Comparison of ENCODE assay signal across 15 cellular contexts in genomic region chr16:81669473-81670350, GRCh38.
DNase-seq lines count a peak whose midpoint lies in the region; ATAC-seq, FAIRE-seq and TF ChIP-seq lines count a peak whose summit lies in the region.
"Had no signal": no experiment of that assay in that cellular context is flagged by ENCODE, and none has a peak within 500 bp of the region (broad histone marks: within the 10 kb centered on the region; RNA-seq: fewer than 3 reads in every experiment).

No MANE protein-coding gene starts in this region.

- H4K20me1 ChIP-seq in mammary epithelial cell (ENCODE audit: insufficient read depth, low read length), result no peaks in the 10 kb centered on the region

- CTCF ChIA-PET in mammary epithelial cell (lab: Charles Lee; ENCODE audit: low non-redundant PET), result no interaction called here

- peak; percentile 37 for FAIRE-seq in urothelium cell line (lab: Jason Lieb, UNC)
- FAIRE-seq: D721Med had no signal

- peaks cover 14% of the 10 kb centered on the region for H3K36me3 ChIP-seq in mammary epithelial cell (ENCODE audit: insufficient read depth, low read length)

- H3K9ac ChIP-seq in mammary epithelial cell (ENCODE audit: insufficient read depth, low read length), result no peak overlapping the region

- peak overlapping the region; percentile 41 for H3K27ac Mint-ChIP-seq in activated naive CD8-positive, alpha-beta T cell
- H3K27ac Mint-ChIP-seq in activated naive CD8-positive, alpha-beta T cell treated with anti-CD3 and anti-CD28 coated beads, Interleukin-2, amount 50 U/mL, for 24 hours, result no peak overlapping the region
- peak overlapping the region; percentile 92 for H3K27ac Mint-ChIP-seq in central memory CD8-positive, alpha-beta T cell (ENCODE audit: low read depth)

- H3K4me3 ChIP-seq in mammary epithelial cell (replicated peaks in 1 of 3; ENCODE audit: insufficient read depth in 1 of 3, low read depth in 2 of 3, low read length in 3 of 3), result no peak overlapping the region
- H3K4me3 ChIP-seq: testis had no signal

- no peaks in the 10 kb centered on the region for H3K9me3 Mint-ChIP-seq in activated naive CD8-positive, alpha-beta T cell (ENCODE audit: low read depth)
- H3K9me3 Mint-ChIP-seq in activated naive CD8-positive, alpha-beta T cell treated with anti-CD3 and anti-CD28 coated beads, Interleukin-2, amount 50 U/mL, for 24 hours, result no peaks in the 10 kb centered on the region
- peaks cover 5% of the 10 kb centered on the region for H3K9me3 Mint-ChIP-seq in central memory CD8-positive, alpha-beta T cell
- H3K9me3 Mint-ChIP-seq: dendritic cell treated with granulocyte-macrophage colony-stimulating factor and Interleukin-4, amounts not matched to agents 40 ng/mL and 50 ng/mL, for 4 days had no signal

- H3K4me3 Mint-ChIP-seq in activated naive CD8-positive, alpha-beta T cell, result no peak overlapping the region
- H3K4me3 Mint-ChIP-seq in activated naive CD8-positive, alpha-beta T cell treated with anti-CD3 and anti-CD28 coated beads, Interleukin-2, amount 50 U/mL, for 24 hours, result no peak overlapping the region
- no peak overlapping the region for H3K4me3 Mint-ChIP-seq in central memory CD8-positive, alpha-beta T cell
- H3K4me3 Mint-ChIP-seq: dendritic cell treated with granulocyte-macrophage colony-stimulating factor and Interleukin-4, amounts not matched to agents 40 ng/mL and 50 ng/mL, for 4 days had no signal

- peaks cover 1% of the 10 kb centered on the region for H3K4me1 Mint-ChIP-seq in activated naive CD8-positive, alpha-beta T cell (ENCODE audit: low read depth)
- no peaks in the 10 kb centered on the region for H3K4me1 Mint-ChIP-seq in activated naive CD8-positive, alpha-beta T cell treated with anti-CD3 and anti-CD28 coated beads, Interleukin-2, amount 50 U/mL, for 24 hours
- no peaks in the 10 kb centered on the region for H3K4me1 Mint-ChIP-seq in central memory CD8-positive, alpha-beta T cell

- no peak overlapping the region for H2AFZ ChIP-seq in mammary epithelial cell (ENCODE audit: low read depth, low read length)

- H3K4me1 ChIP-seq in mammary epithelial cell (ENCODE audit: insufficient read depth, low read length), result no peaks in the 10 kb centered on the region

- no peaks in the 10 kb centered on the region for H3K9me3 ChIP-seq in mammary epithelial cell (replicated peaks; ENCODE audit: insufficient read depth, low read length)
- H3K9me3 ChIP-seq: testis had no signal

- BruUV-seq in mammary epithelial cell (replicated peaks; lab: Mats Ljungman, UMichigan), result no TSS peak

- TF ChIP-seq CTCF in mammary epithelial cell (conservative IDR thresholded peaks at IDR 0.05 in 1 of 2, IDR thresholded peaks at IDR 0.05 in 1 of 2; ENCODE audit: extremely low read depth in 1 of 2, insufficient read depth in 1 of 2, low read depth in 1 of 2, low read length in 2 of 2), result no peak

- peaks cover 4% of the 10 kb centered on the region for H3K36me3 Mint-ChIP-seq in activated naive CD8-positive, alpha-beta T cell
- H3K36me3 Mint-ChIP-seq in activated naive CD8-positive, alpha-beta T cell treated with anti-CD3 and anti-CD28 coated beads, Interleukin-2, amount 50 U/mL, for 24 hours (ENCODE audit: low read depth), result peaks cover 22% of the 10 kb centered on the region
- peaks cover 20% of the 10 kb centered on the region for H3K36me3 Mint-ChIP-seq in central memory CD8-positive, alpha-beta T cell (ENCODE audit: insufficient read depth)

- WGBS in mammary epithelial cell (ENCODE audit: low coverage, missing lambda C conversion rate), result over 99% methylated on average over 18 of the region's 23 CpGs

- no peak for DNase-seq in activated naive CD8-positive, alpha-beta T cell treated with anti-CD3 and anti-CD28 coated beads, Interleukin-2, amount 50 U/mL, for 24 hours
- peak; percentile 71 for DNase-seq in NCI-H2107 (lab: John Stamatoyannopoulos, UW)
- no peak for DNase-seq in central memory CD8-positive, alpha-beta T cell (ENCODE audit: low spot score in 2 of 2)
- no peak for DNase-seq in urothelium cell line (ENCODE audit: low spot score)
- DNase-seq in superior temporal gyrus (ENCODE audit: extremely low spot score), result no peak
- DNase-seq in mammary epithelial cell, result no peak
- DNase-seq: activated naive CD4-positive, alpha-beta T cell treated with Interleukin-2 at 50 U/mL for 16 hours; MM.1S; stimulated activated CD4-positive, alpha-beta T cell treated with anti-CD3 and anti-CD28 coated beads, Interleukin-2, amount 100 ng/mL, for 48 hours; testis had no signal

- ATAC-seq in activated naive CD8-positive, alpha-beta T cell treated with anti-CD3 and anti-CD28 coated beads, Interleukin-2, amount 50 U/mL, for 24 hours, result no peak
- no peak for ATAC-seq in central memory CD8-positive, alpha-beta T cell (replicated peaks; ENCODE audit: extremely low read depth, poor library complexity, severe bottlenecking)
- ATAC-seq: left lobe of liver had no signal

- H3K79me2 ChIP-seq in mammary epithelial cell (ENCODE audit: insufficient read depth, low read length), result no peaks in the 10 kb centered on the region

- in situ Hi-C loops in mammary epithelial cell (cut with MboI; ENCODE audit: low sequenced_read_pairs in 2 of 2), result no loop called here

- H3K4me2 ChIP-seq in mammary epithelial cell (ENCODE audit: insufficient read depth, low read depth, low read length), result no peak overlapping the region

- no peaks in the 10 kb centered on the region for H3K27me3 Mint-ChIP-seq in activated naive CD8-positive, alpha-beta T cell
- H3K27me3 Mint-ChIP-seq in activated naive CD8-positive, alpha-beta T cell treated with anti-CD3 and anti-CD28 coated beads, Interleukin-2, amount 50 U/mL, for 24 hours, result no peaks in the 10 kb centered on the region
- no peaks in the 10 kb centered on the region for H3K27me3 Mint-ChIP-seq in central memory CD8-positive, alpha-beta T cell
- H3K27me3 Mint-ChIP-seq: dendritic cell treated with granulocyte-macrophage colony-stimulating factor and Interleukin-4, amounts not matched to agents 40 ng/mL and 50 ng/mL, for 4 days had no signal

- intact Hi-C loops in mammary epithelial cell (cut with micrococcal nuclease), result no loop called here

- no peak overlapping the region for H3K27ac ChIP-seq in mammary epithelial cell (ENCODE audit: insufficient read depth, low read depth, low read length)
- H3K27ac ChIP-seq: RWPE1, testis had no signal

- dilution Hi-C loops in mammary epithelial cell (cut with HindIII; ENCODE audit: low sequenced_read_pairs), result loop anchor here (5.0 kb wide), 1 partner anchor 37 kb away; no protein-coding TSS in a partner anchor

- no peaks in the 10 kb centered on the region for H3K27me3 ChIP-seq in mammary epithelial cell (ENCODE audit: insufficient read depth, low read length)
- H3K27me3 ChIP-seq: testis had no signal
